In genomic region chr4:142741995-142742394, GRCh38 we compare ENCODE assay signal across 27 cellular contexts.
DNase-seq lines count a peak whose midpoint lies in the region; ATAC-seq, FAIRE-seq and TF ChIP-seq lines count a peak whose summit lies in the region.
"Had no signal": no experiment of that assay in that cellular context is flagged by ENCODE, and none has a peak within 500 bp of the region (broad histone marks: within the 10 kb centered on the region; RNA-seq: fewer than 3 reads in every experiment).

No MANE protein-coding gene starts in this region.

- no peaks in the 10 kb centered on the region for H3K27me3 ChIP-seq in mammary epithelial cell (ENCODE audit: insufficient read depth, low read length)
- no peaks in the 10 kb centered on the region for H3K27me3 ChIP-seq in PC-3 (ENCODE audit: low read length)
- H3K27me3 ChIP-seq: ovary, stomach, tibial nerve had no signal

- no peaks in the 10 kb centered on the region for H3K9me3 Mint-ChIP-seq in MCF 10A (ENCODE audit: unreplicated experiment)
- H3K9me3 Mint-ChIP-seq in activated T-cell treated with anti-CD3 and anti-CD28 coated beads, Interleukin-2, amount 50 U/mL, for 72 hours: peaks cover 3 to 7% of the 10 kb centered on the region in 2 donors
- H3K9me3 Mint-ChIP-seq in stimulated activated naive CD8-positive, alpha-beta T cell treated with anti-CD3 and anti-CD28 coated beads, Interleukin-15, amount 100 ng/mL, for 72 hours: peaks cover 10 to 29% of the 10 kb centered on the region in 2 donors

- H3K9me2 ChIP-seq in PC-3 (replicated peaks; ENCODE audit: low read length): no peaks in the 10 kb centered on the region

- intact Hi-C loops in mammary epithelial cell (cut with micrococcal nuclease): no loop called here
- intact Hi-C loops in MCF 10A (cut with micrococcal nuclease): no loop called here
- intact Hi-C loops in PC-3 (cut with micrococcal nuclease): no loop called here

- POLR2A ChIA-PET in MCF 10A (lab: Yijun Ruan, JAX) (no interaction called here), PC-3 (lab: Charles Lee; ENCODE audit: unreplicated experiment) (no interaction called here)

- no peaks in the 10 kb centered on the region for H3K9me3 ChIP-seq in mammary epithelial cell (replicated peaks; ENCODE audit: insufficient read depth, low read length)
- H3K9me3 ChIP-seq in PC-3 (ENCODE audit: low read length): 0 out of 2 replicates have a peak, but pooled peaks cover 9% of the 10 kb centered on the region
- H3K9me3 ChIP-seq: lower lobe of right lung, mucosa of descending colon, ovary, stomach had no signal

- H3K4me3 Mint-ChIP-seq in MCF 10A (ENCODE audit: unreplicated experiment): no peak overlapping the region
- no peak overlapping the region for H3K4me3 Mint-ChIP-seq in activated T-cell treated with anti-CD3 and anti-CD28 coated beads, Interleukin-2, amount 50 U/mL, for 72 hours
- H3K4me3 Mint-ChIP-seq in stimulated activated naive CD8-positive, alpha-beta T cell treated with anti-CD3 and anti-CD28 coated beads, Interleukin-15, amount 100 ng/mL, for 72 hours: no peak overlapping the region
- H3K4me3 Mint-ChIP-seq: activated CD4-positive, alpha-beta T cell treated with anti-CD3 and anti-CD28 coated beads for 36 hours; nephron had no signal

- CTCF ChIA-PET in mammary epithelial cell (lab: Charles Lee; ENCODE audit: low non-redundant PET): no interaction called here
- CTCF ChIA-PET in MCF 10A (lab: Yijun Ruan, JAX): no interaction called here
- CTCF ChIA-PET in PC-3 (lab: Charles Lee): no interaction called here

- dilution Hi-C loops in mammary epithelial cell (cut with HindIII; ENCODE audit: low sequenced_read_pairs): no loop called here

- no peak overlapping the region for H3K4me3 ChIP-seq in mammary epithelial cell (replicated peaks in 1 of 3; ENCODE audit: insufficient read depth in 1 of 3, low read depth in 2 of 3, low read length in 3 of 3)
- no peak overlapping the region for H3K4me3 ChIP-seq in PC-3 (ENCODE audit: low read length)
- no peak overlapping the region for H3K4me3 ChIP-seq in epithelial cell of proximal tubule (ENCODE audit: low read depth, low read length)
- H3K4me3 ChIP-seq: GM23248, lower lobe of right lung, mucosa of descending colon, ovary, stomach, tibial nerve had no signal

- no peaks in the 10 kb centered on the region for H3K27me3 Mint-ChIP-seq in MCF 10A (ENCODE audit: insufficient read depth, unreplicated experiment)
- H3K27me3 Mint-ChIP-seq in activated T-cell treated with anti-CD3 and anti-CD28 coated beads, Interleukin-2, amount 50 U/mL, for 72 hours (ENCODE audit: low read depth): no peaks in the 10 kb centered on the region
- H3K27me3 Mint-ChIP-seq in stimulated activated naive CD8-positive, alpha-beta T cell treated with anti-CD3 and anti-CD28 coated beads, Interleukin-15, amount 100 ng/mL, for 72 hours: no peaks in the 10 kb centered on the region
- H3K27me3 Mint-ChIP-seq: activated CD4-positive, alpha-beta T cell treated with anti-CD3 and anti-CD28 coated beads for 36 hours had no signal

- H3K4me2 ChIP-seq in mammary epithelial cell (ENCODE audit: insufficient read depth, low read depth, low read length) (no peak overlapping the region), PC-3 (ENCODE audit: low read length) (no peak overlapping the region)

- no peaks in the 10 kb centered on the region for H4K20me1 ChIP-seq in mammary epithelial cell (ENCODE audit: insufficient read depth, low read length)
- no peaks in the 10 kb centered on the region for H4K20me1 ChIP-seq in PC-3 (ENCODE audit: low read length)

- no peaks in the 10 kb centered on the region for H3F3A ChIP-seq in PC-3 (ENCODE audit: low read length, unreplicated experiment)

- in situ Hi-C loops in mammary epithelial cell (cut with MboI; ENCODE audit: low sequenced_read_pairs in 2 of 2): no loop called here

- DNase-seq in mammary epithelial cell: no peak
- DNase-seq in MCF 10A (ENCODE audit: unreplicated experiment): no peak
- peak; percentile 41 for DNase-seq in PC-3
- no peak for DNase-seq in epithelial cell of proximal tubule (ENCODE audit: low read depth)
- DNase-seq in urothelium cell line (ENCODE audit: low spot score): peak; percentile 2
- DNase-seq in NOMO-1 (lab: John Stamatoyannopoulos, UW; ENCODE audit: unreplicated experiment in 2 of 2): no peak
- DNase-seq in activated T-cell treated with anti-CD3 and anti-CD28 coated beads, Interleukin-2, amount 50 U/mL, for 72 hours: no peak
- DNase-seq in stimulated activated naive CD8-positive, alpha-beta T cell treated with anti-CD3 and anti-CD28 coated beads, Interleukin-15, amount 100 ng/mL, for 72 hours: no peak
- DNase-seq: activated CD4-positive, alpha-beta T cell treated with anti-CD3 and anti-CD28 coated beads for 36 hours; activated gamma-delta T cell; dermis blood vessel endothelial cell; GM23248; kidney glomerular epithelial cell; lower lobe of right lung; mucosa of descending colon; NCI-H1105; NCI-H2029; NCI-H226; ovary; retina; small intestine; stimulated activated CD4-positive, alpha-beta T cell treated with anti-CD3 and anti-CD28 coated beads, Interleukin-1b, Interleukin-23, amount 100 ng/mL, for 48 hours; stimulated activated CD8-positive, alpha-beta memory T cell treated with anti-CD3 and anti-CD28 coated beads, Interleukin-4, amount 100 ng/mL, for 48 hours; stomach had no signal

- H3K36me3 ChIP-seq in mammary epithelial cell (ENCODE audit: insufficient read depth, low read length) (no peaks in the 10 kb centered on the region), PC-3 (ENCODE audit: low read depth, low read length) (no peaks in the 10 kb centered on the region)
- H3K36me3 ChIP-seq: lower lobe of right lung, ovary, stomach, tibial nerve had no signal

- H3K9ac ChIP-seq in mammary epithelial cell (ENCODE audit: insufficient read depth, low read length): no peak overlapping the region
- H3K9ac ChIP-seq in PC-3 (ENCODE audit: low read length): no peak overlapping the region
- H3K9ac ChIP-seq: GM23248 had no signal

- peak; percentile 42; the same call in 1 of the 2 replicates for ATAC-seq in PC-3
- no peak for ATAC-seq in activated T-cell treated with anti-CD3 and anti-CD28 coated beads, Interleukin-2, amount 50 U/mL, for 72 hours (replicated peaks in 1 of 2)
- no peak for ATAC-seq in stimulated activated naive CD8-positive, alpha-beta T cell treated with anti-CD3 and anti-CD28 coated beads, Interleukin-15, amount 100 ng/mL, for 72 hours
- ATAC-seq: activated CD4-positive, alpha-beta T cell treated with anti-CD3 and anti-CD28 coated beads for 36 hours; lower lobe of right lung; mucosa of descending colon had no signal

- 100% methylated on average over 1 of the region's 1 CpG for WGBS in mammary epithelial cell (ENCODE audit: low coverage, missing lambda C conversion rate)

- TF ChIP-seq CTCF in mammary epithelial cell (conservative IDR thresholded peaks at IDR 0.05 in 1 of 2, IDR thresholded peaks at IDR 0.05 in 1 of 2; ENCODE audit: extremely low read depth in 1 of 2, insufficient read depth in 1 of 2, low read depth in 1 of 2, low read length in 2 of 2) (peak; percentile 33 to 35), MCF 10A (IDR thresholded peaks at IDR 0.05; ENCODE audit: unreplicated experiment) (no peak), PC-3 (conservative IDR thresholded peaks at IDR 0.05; ENCODE audit: low read depth, low read length) (peak; percentile 58), epithelial cell of proximal tubule (conservative IDR thresholded peaks at IDR 0.05; ENCODE audit: low read depth, low read length) (peak; percentile 35)

- no peak overlapping the region for H3K27ac Mint-ChIP-seq in MCF 10A (ENCODE audit: low read depth, unreplicated experiment)
- no peak overlapping the region for H3K27ac Mint-ChIP-seq in activated T-cell treated with anti-CD3 and anti-CD28 coated beads, Interleukin-2, amount 50 U/mL, for 72 hours
- H3K27ac Mint-ChIP-seq in stimulated activated naive CD8-positive, alpha-beta T cell treated with anti-CD3 and anti-CD28 coated beads, Interleukin-15, amount 100 ng/mL, for 72 hours: no peak overlapping the region
- H3K27ac Mint-ChIP-seq: activated CD4-positive, alpha-beta T cell treated with anti-CD3 and anti-CD28 coated beads for 36 hours; nephron had no signal

- H3K4me1 ChIP-seq in mammary epithelial cell (ENCODE audit: insufficient read depth, low read length) (peaks cover 4% of the 10 kb centered on the region), PC-3 (ENCODE audit: insufficient read depth, low read length) (no peaks in the 10 kb centered on the region)
- H3K4me1 ChIP-seq: lower lobe of right lung, tibial nerve had no signal

- H2AFZ ChIP-seq in mammary epithelial cell (ENCODE audit: low read depth, low read length) (no peak overlapping the region), PC-3 (ENCODE audit: low read length) (peak overlapping the region; percentile 35; the same call in 1 of the 2 replicates)
- H2AFZ ChIP-seq: GM23248 had no signal

- no peaks in the 10 kb centered on the region for H3K79me2 ChIP-seq in mammary epithelial cell (ENCODE audit: insufficient read depth, low read length)
- H3K79me2 ChIP-seq in PC-3 (ENCODE audit: low read length): no peaks in the 10 kb centered on the region

- H3K4me1 Mint-ChIP-seq in MCF 10A (ENCODE audit: insufficient read depth, unreplicated experiment): peaks cover 7% of the 10 kb centered on the region
- no peaks in the 10 kb centered on the region for H3K4me1 Mint-ChIP-seq in activated T-cell treated with anti-CD3 and anti-CD28 coated beads, Interleukin-2, amount 50 U/mL, for 72 hours (ENCODE audit: low read depth)
- H3K4me1 Mint-ChIP-seq in stimulated activated naive CD8-positive, alpha-beta T cell treated with anti-CD3 and anti-CD28 coated beads, Interleukin-15, amount 100 ng/mL, for 72 hours: no peaks in the 10 kb centered on the region
- H3K4me1 Mint-ChIP-seq: activated CD4-positive, alpha-beta T cell treated with anti-CD3 and anti-CD28 coated beads for 36 hours; nephron had no signal

- no peak overlapping the region for H3K27ac ChIP-seq in mammary epithelial cell (ENCODE audit: insufficient read depth, low read depth, low read length)
- H3K27ac ChIP-seq in PC-3 (ENCODE audit: low read length): no peak overlapping the region
- H3K27ac ChIP-seq: lower lobe of right lung, ovary, stomach, tibial nerve had no signal

- BruUV-seq in mammary epithelial cell (replicated peaks; lab: Mats Ljungman, UMichigan): no TSS peak
- no TSS peak for BruUV-seq in MCF 10A (replicated peaks; lab: Mats Ljungman, UMichigan)
- no TSS peak for BruUV-seq in PC-3 (replicated peaks; lab: Mats Ljungman, UMichigan)

- H3K36me3 Mint-ChIP-seq in MCF 10A (ENCODE audit: insufficient read depth, unreplicated experiment): no peaks in the 10 kb centered on the region
- H3K36me3 Mint-ChIP-seq in activated T-cell treated with anti-CD3 and anti-CD28 coated beads, Interleukin-2, amount 50 U/mL, for 72 hours (ENCODE audit: insufficient read depth in 2 of 2): peaks cover 5 to 9% of the 10 kb centered on the region in 2 donors

- no peak for FAIRE-seq in urothelium cell line (lab: Jason Lieb, UNC)
- FAIRE-seq: astrocyte, small intestine had no signal

Comparison
In these comparisons a context has a peak if more than half of its experiments do, and no peak if none do; other contexts are left out.
1. DNase-seq: peak in PC-3 (single experiment) and urothelium cell line (single experiment); none in mammary epithelial cell (single experiment), MCF 10A (single experiment), epithelial cell of proximal tubule (single experiment), NOMO-1 (0 of 2), activated T-cell treated with anti-CD3 and anti-CD28 coated beads, Interleukin-2, amount 50 U/mL, for 72 hours (0 of 2) and stimulated activated naive CD8-positive, alpha-beta T cell treated with anti-CD3 and anti-CD28 coated beads, Interleukin-15, amount 100 ng/mL, for 72 hours (0 of 2).